ENCODE assay signal across 8 cellular contexts in genomic region chr16:29157051-29157923, GRCh38.
DNase-seq lines count a peak whose midpoint lies in the region; ATAC-seq and TF ChIP-seq lines count a peak whose summit lies in the region.
"Not testable (repeated sequence)": the region's sequence is repeated elsewhere in the genome, so short reads cannot be mapped to it uniquely, and the experiment has no call there.

No MANE protein-coding gene starts in this region.

- peak overlapping the region in 1 of 3 donors; percentile 16 for H3K9ac ChIP-seq in skeletal muscle tissue (ENCODE audit: low read depth in 1 of 3, low read length in 3 of 3)

- not testable (repeated sequence) for H3K9me3 Mint-ChIP-seq in activated T-helper 17 cell treated with anti-CD3 and anti-CD28 coated beads, Interleukin-2, amount 50 U/mL, for 72 hours; dendritic cell treated with granulocyte-macrophage colony-stimulating factor and Interleukin-4, amounts not matched to agents 40 ng/mL and 50 ng/mL, for 4 days

- intact Hi-C loops in Panc1 (cut with micrococcal nuclease; ENCODE audit: unreplicated experiment); dendritic cell treated with granulocyte-macrophage colony-stimulating factor and Interleukin-4, amounts not matched to agents 40 ng/mL and 50 ng/mL, for 4 days (cut with micrococcal nuclease); heart left ventricle (cut with DNase I); mucosa of descending colon (cut with DNase I, micrococcal nuclease): not testable (repeated sequence)

- not testable (repeated sequence) for H3K36me3 ChIP-seq in Panc1 (ENCODE audit: control insufficient read depth, insufficient read depth, low read length); heart left ventricle; mucosa of descending colon (ENCODE audit: low read depth); skeletal muscle tissue (ENCODE audit: control insufficient read depth in 3 of 3, insufficient read depth in 3 of 3, low read length in 3 of 3)

- not testable (repeated sequence) for H3K9me3 ChIP-seq in Panc1 (ENCODE audit: control insufficient read depth, insufficient read depth, low read depth, low read length); heart left ventricle; mucosa of descending colon; skeletal muscle tissue (ENCODE audit: control insufficient read depth in 3 of 3, low read length in 3 of 3)

- TF ChIP-seq POLR2A in heart left ventricle (IDR thresholded peaks at IDR 0.05), result peak in 1 of 2 donors; percentile 36

- DNase-seq in AG09309 (ENCODE audit: low read depth) (peak; percentile 84), HFF-Myc (ENCODE audit: extremely low read depth, low read depth) (peak; percentile 89), Panc1 (ENCODE audit: low read depth, low spot score) (peak; percentile 33), heart left ventricle (peak in 4 of 5 donors; percentile 42 to 59 (median 52)), mucosa of descending colon (peak in 1 of 3 donors; percentile 38)

- in situ Hi-C loops in Panc1 (cut with HindIII; ENCODE audit: low pct_unique_long_range_greater_than_20kb, low sequenced_read_pairs), result not testable (repeated sequence)

- not testable (repeated sequence) for H3K27ac ChIP-seq in Panc1 (ENCODE audit: low read length)
- peak overlapping the region in 11 of 12 donors; percentile 34 to 93 (median 75) for H3K27ac ChIP-seq in heart left ventricle
- peak overlapping the region; percentile 71 for H3K27ac ChIP-seq in skeletal muscle tissue (ENCODE audit: low read depth, low read length)

- not testable (repeated sequence) for H3K4me1 ChIP-seq in Panc1 (ENCODE audit: control insufficient read depth, insufficient read depth, low read length); mucosa of descending colon (ENCODE audit: low read depth); skeletal muscle tissue (ENCODE audit: control insufficient read depth in 3 of 3, insufficient read depth in 3 of 3, low read length in 3 of 3)
- peaks cover 0 to 30% (median 17%) of the 10 kb centered on the region in 12 donors for H3K4me1 ChIP-seq in heart left ventricle

- POLR2A ChIA-PET in Panc1 (lab: Charles Lee), result not testable (repeated sequence)

- peak overlapping the region; percentile 6 for H3K4me3 ChIP-seq in AG09309 (ENCODE audit: control insufficient read depth, low read depth, low read length)
- not testable (repeated sequence) for H3K4me3 ChIP-seq in HFF-Myc (replicated peaks; ENCODE audit: low read depth, low read length); Panc1 (ENCODE audit: low read depth in 2 of 2, low read length in 2 of 2); mucosa of descending colon; skeletal muscle tissue (ENCODE audit: low read length in 3 of 3)
- peak overlapping the region in 3 of 12 donors; percentile 5 to 26 (median 23) for H3K4me3 ChIP-seq in heart left ventricle

- ATAC-seq in Panc1, result peak; percentile 63; the same call in 1 of the 2 replicates
- ATAC-seq in activated T-helper 17 cell treated with anti-CD3 and anti-CD28 coated beads, Interleukin-2, amount 50 U/mL, for 72 hours (replicated peaks), result peak; percentile 35
- ATAC-seq in heart left ventricle, result peak; percentile 56 to 85 (median 80)
- peak; percentile 59 for ATAC-seq in mucosa of descending colon

- not testable (repeated sequence) for TF ChIP-seq CTCF in AG09309 (IDR thresholded peaks at IDR 0.05; ENCODE audit: control insufficient read depth, insufficient read depth, low read depth, low read length, missing control alignments); HFF-Myc (IDR thresholded peaks at IDR 0.05; ENCODE audit: low read depth, low read length, missing control alignments); Panc1 (IDR thresholded peaks at IDR 0.05); heart left ventricle (IDR thresholded peaks at IDR 0.05); mucosa of descending colon (IDR thresholded peaks at IDR 0.05)

- H3K27me3 ChIP-seq in Panc1 (ENCODE audit: control insufficient read depth, insufficient read depth, low read length); heart left ventricle; skeletal muscle tissue (ENCODE audit: control insufficient read depth in 3 of 3, insufficient read depth in 3 of 3, low read length in 3 of 3): not testable (repeated sequence)

- not testable (repeated sequence) for BruUV-seq in Panc1 (replicated peaks; lab: Mats Ljungman, UMichigan)

- peaks cover 35% of the 10 kb centered on the region for H3K36me3 Mint-ChIP-seq in activated T-helper 17 cell treated with anti-CD3 and anti-CD28 coated beads, Interleukin-2, amount 50 U/mL, for 72 hours (ENCODE audit: low read depth)
- peaks cover 59% of the 10 kb centered on the region for H3K36me3 Mint-ChIP-seq in dendritic cell treated with granulocyte-macrophage colony-stimulating factor and Interleukin-4, amounts not matched to agents 40 ng/mL and 50 ng/mL, for 4 days (ENCODE audit: low read depth)

- 54 to 66% (median 61%) methylated on average over 22 of the region's 22 CpGs for WGBS in heart left ventricle, 4 donors

- CTCF ChIA-PET in Panc1 (lab: Charles Lee), result interaction anchor here (0.6 kb wide), 1 partner anchor 50 kb away, joined by 6 read pairs; no protein-coding TSS in a partner anchor

- H3K4me1 Mint-ChIP-seq in activated T-helper 17 cell treated with anti-CD3 and anti-CD28 coated beads, Interleukin-2, amount 50 U/mL, for 72 hours, result not testable (repeated sequence)
- H3K4me1 Mint-ChIP-seq in dendritic cell treated with granulocyte-macrophage colony-stimulating factor and Interleukin-4, amounts not matched to agents 40 ng/mL and 50 ng/mL, for 4 days (ENCODE audit: low read depth), result peaks cover 70% of the 10 kb centered on the region

- not testable (repeated sequence) for H3K4me3 Mint-ChIP-seq in activated T-helper 17 cell treated with anti-CD3 and anti-CD28 coated beads, Interleukin-2, amount 50 U/mL, for 72 hours
- H3K4me3 Mint-ChIP-seq in dendritic cell treated with granulocyte-macrophage colony-stimulating factor and Interleukin-4, amounts not matched to agents 40 ng/mL and 50 ng/mL, for 4 days, result peak overlapping the region; percentile 62

- not testable (repeated sequence) for H3K27me3 Mint-ChIP-seq in activated T-helper 17 cell treated with anti-CD3 and anti-CD28 coated beads, Interleukin-2, amount 50 U/mL, for 72 hours
- peaks cover 67% of the 10 kb centered on the region for H3K27me3 Mint-ChIP-seq in dendritic cell treated with granulocyte-macrophage colony-stimulating factor and Interleukin-4, amounts not matched to agents 40 ng/mL and 50 ng/mL, for 4 days

- H3K27ac Mint-ChIP-seq in activated T-helper 17 cell treated with anti-CD3 and anti-CD28 coated beads, Interleukin-2, amount 50 U/mL, for 72 hours, result peak overlapping the region; percentile 78
- peak overlapping the region; percentile 87 for H3K27ac Mint-ChIP-seq in dendritic cell treated with granulocyte-macrophage colony-stimulating factor and Interleukin-4, amounts not matched to agents 40 ng/mL and 50 ng/mL, for 4 days
